9 cellular contexts compared by ENCODE assay signal in genomic region chr22:38824587-38824986, GRCh38. TPM values are rescaled to one million over a fixed set of nuclear protein-coding genes. Genes with fewer than 3 reads are reported as not detected.
DNase-seq lines count a peak whose midpoint lies in the region; ATAC-seq and TF ChIP-seq lines count a peak whose summit lies in the region.
"Had no signal": no experiment of that assay in that cellular context is flagged by ENCODE, and none has a peak within 500 bp of the region (broad histone marks: within the 10 kb centered on the region; RNA-seq: fewer than 3 reads in every experiment).

No MANE protein-coding gene starts in this region.

- H3K27ac Mint-ChIP-seq in T-cell, result no peak overlapping the region
- no peak overlapping the region for H3K27ac Mint-ChIP-seq in stimulated activated naive B cell treated with anti-CD40 and anti-IgM and Interleukin-4, amounts not matched to agents 10 μg/mL and 1 μg/mL and 100 μg/mL, for 72 hours

- peaks cover 3% of the 10 kb centered on the region for H4K20me1 ChIP-seq in mammary epithelial cell (ENCODE audit: insufficient read depth, low read length)

- H3K9ac ChIP-seq in mammary epithelial cell (ENCODE audit: insufficient read depth, low read length), result no peak overlapping the region

- CTCF ChIA-PET in AG04450 (lab: Charles Lee) (interaction anchor here (0.8 to 1.2 kb wide), 2 partner anchors 10 to 14 kb away, joined by 3 read pairs; no protein-coding TSS in a partner anchor), T-cell (lab: Charles Lee) (no interaction called here), mammary epithelial cell (lab: Charles Lee; ENCODE audit: low non-redundant PET) (interaction anchor here (0.7 kb wide), 1 partner anchor 60 kb away, joined by 5 read pairs; no protein-coding TSS in a partner anchor)

- H3K9me3 ChIP-seq in AG04450 (ENCODE audit: control insufficient read depth, insufficient read depth, low read length) (peaks cover 4% of the 10 kb centered on the region), mammary epithelial cell (replicated peaks; ENCODE audit: insufficient read depth, low read length) (no peaks in the 10 kb centered on the region)

- no peaks in the 10 kb centered on the region for H3K79me2 ChIP-seq in mammary epithelial cell (ENCODE audit: insufficient read depth, low read length)

- BruUV-seq in mammary epithelial cell (replicated peaks; lab: Mats Ljungman, UMichigan), result no TSS peak

- no peaks in the 10 kb centered on the region for H3K4me1 Mint-ChIP-seq in T-cell
- no peaks in the 10 kb centered on the region for H3K4me1 Mint-ChIP-seq in stimulated activated naive B cell treated with anti-CD40 and anti-IgM and Interleukin-4, amounts not matched to agents 10 μg/mL and 1 μg/mL and 100 μg/mL, for 72 hours

- H3K9me3 Mint-ChIP-seq in T-cell, result peaks cover 0 to 3% (median 0%) of the 10 kb centered on the region in 3 donors
- no peaks in the 10 kb centered on the region for H3K9me3 Mint-ChIP-seq in stimulated activated naive B cell treated with anti-CD40 and anti-IgM and Interleukin-4, amounts not matched to agents 10 μg/mL and 1 μg/mL and 100 μg/mL, for 72 hours

- no peaks in the 10 kb centered on the region for H3K36me3 ChIP-seq in mammary epithelial cell (ENCODE audit: insufficient read depth, low read length)

- H3K36me3 Mint-ChIP-seq in T-cell, result peaks cover 2% of the 10 kb centered on the region
- no peaks in the 10 kb centered on the region for H3K36me3 Mint-ChIP-seq in stimulated activated naive B cell treated with anti-CD40 and anti-IgM and Interleukin-4, amounts not matched to agents 10 μg/mL and 1 μg/mL and 100 μg/mL, for 72 hours

- no peak overlapping the region for H3K4me3 Mint-ChIP-seq in T-cell
- H3K4me3 Mint-ChIP-seq in stimulated activated naive B cell treated with anti-CD40 and anti-IgM and Interleukin-4, amounts not matched to agents 10 μg/mL and 1 μg/mL and 100 μg/mL, for 72 hours, result no peak overlapping the region

- dilution Hi-C loops in mammary epithelial cell (cut with HindIII; ENCODE audit: low sequenced_read_pairs), result no loop called here

- in situ Hi-C loops in mammary epithelial cell (cut with MboI; ENCODE audit: low sequenced_read_pairs in 2 of 2), result no loop called here

- TF ChIP-seq CTCF in AG04450 (IDR thresholded peaks at IDR 0.05; ENCODE audit: low read depth, low read length) (peak; percentile 74), HFF-Myc (IDR thresholded peaks at IDR 0.05; ENCODE audit: low read depth, low read length, missing control alignments) (peak; percentile 64), mammary epithelial cell (conservative IDR thresholded peaks at IDR 0.05 in 1 of 2, IDR thresholded peaks at IDR 0.05 in 1 of 2; ENCODE audit: extremely low read depth in 1 of 2, insufficient read depth in 1 of 2, low read depth in 1 of 2, low read length in 2 of 2) (peak; percentile 49 to 59)

- no peak overlapping the region for H3K4me3 ChIP-seq in AG04450 (ENCODE audit: low read depth, low read length)
- H3K4me3 ChIP-seq in HFF-Myc (replicated peaks; ENCODE audit: low read depth, low read length), result no peak overlapping the region
- no peak overlapping the region for H3K4me3 ChIP-seq in mammary epithelial cell (replicated peaks in 1 of 3; ENCODE audit: insufficient read depth in 1 of 3, low read depth in 2 of 3, low read length in 3 of 3)

- WGBS in mammary epithelial cell (ENCODE audit: low coverage, missing lambda C conversion rate), result 0% methylated on average over 4 of the region's 4 CpGs

- no peak overlapping the region for H3K27ac ChIP-seq in AG04450 (ENCODE audit: low read depth, low read length)
- H3K27ac ChIP-seq in mammary epithelial cell (ENCODE audit: insufficient read depth, low read depth, low read length), result no peak overlapping the region
- H3K27ac ChIP-seq: epithelial cell of prostate had no signal

- no peaks in the 10 kb centered on the region for H3K27me3 Mint-ChIP-seq in T-cell
- H3K27me3 Mint-ChIP-seq in stimulated activated naive B cell treated with anti-CD40 and anti-IgM and Interleukin-4, amounts not matched to agents 10 μg/mL and 1 μg/mL and 100 μg/mL, for 72 hours, result peaks cover 11 to 18% of the 10 kb centered on the region in 2 donors

- no peaks in the 10 kb centered on the region for H3K4me1 ChIP-seq in mammary epithelial cell (ENCODE audit: insufficient read depth, low read length)

- intact Hi-C loops in mammary epithelial cell (cut with micrococcal nuclease), result no loop called here
- intact Hi-C loops in left colon (cut with DNase I, micrococcal nuclease), result no loop called here

- peaks cover 3% of the 10 kb centered on the region for H3K27me3 ChIP-seq in AG04450 (ENCODE audit: control insufficient read depth, insufficient read depth, low read length)
- H3K27me3 ChIP-seq in mammary epithelial cell (ENCODE audit: insufficient read depth, low read length), result no peaks in the 10 kb centered on the region

- no peak overlapping the region for H2AFZ ChIP-seq in mammary epithelial cell (ENCODE audit: low read depth, low read length)

- POLR2A ChIA-PET in AG04450 (lab: Yijun Ruan, JAX), result no interaction called here
- POLR2A ChIA-PET in T-cell (lab: Charles Lee), result interaction anchor here in 1 of 2 donors (0.5 kb wide), 1 partner anchor 210 kb away, joined by 4 read pairs; no protein-coding TSS in a partner anchor

- ATAC-seq in T-cell (replicated peaks in 1 of 4) (peak in 3 of 4 experiments; percentile 52 to 57 (median 57)), left colon (peak; percentile 81), HG02981 (IDR thresholded peaks at IDR 0.05; ENCODE audit: unreplicated experiment) (no peak)
- peak; percentile 78 to 83 for ATAC-seq in stimulated activated naive B cell treated with anti-CD40 and anti-IgM and Interleukin-4, amounts not matched to agents 10 μg/mL and 1 μg/mL and 100 μg/mL, for 72 hours (replicated peaks)

- H3K4me2 ChIP-seq in mammary epithelial cell (ENCODE audit: insufficient read depth, low read depth, low read length), result no peak overlapping the region

- peak; percentile 38 for DNase-seq in AG04450 (ENCODE audit: low read depth, low spot score)
- peak; percentile 41 for DNase-seq in HFF-Myc (ENCODE audit: extremely low read depth, low read depth)
- DNase-seq in T-cell, result peak in 26 of 34 experiments; percentile 4 to 57 (median 28)
- DNase-seq in mammary epithelial cell, result peak; percentile 57
- DNase-seq in left colon, result peak in 1 of 2 donors; percentile 62
- DNase-seq in stimulated activated naive B cell treated with anti-CD40 and anti-IgM and Interleukin-4, amounts not matched to agents 10 μg/mL and 1 μg/mL and 100 μg/mL, for 72 hours, result no peak
- DNase-seq in NCI-H2196 treated with DMSO at 0.1 percent for 48 hours (lab: John Stamatoyannopoulos, UW; ENCODE audit: unreplicated experiment), result no peak

RNA-seq across cellular contexts. Expression of gene NPTXR, which starts 19.2 kb away (rescaled TPM):
- polyA plus RNA-seq in AG04450 (2011; rRNA removed) (1.7 and 2.3 TPM in 2 replicates), mammary epithelial cell (1.1 TPM)
- 3.0 and 3.2 TPM in 2 replicates for polyA minus RNA-seq in AG04450 (2011; rRNA and poly(A)+ RNA removed)
- total RNA-seq in T-cell (10 to 100 TPM in 2 of 5 donors, 1 to 10 TPM in 3; 4.9 to 13.2 (median 9.1) TPM), mammary epithelial cell (1 to 10 TPM; 1.3 to 3.5 TPM), left colon (1 to 10 TPM in 1 of 2 donors, under 1 TPM in 1; 0.46 to 2.5 TPM)
- 2.9 TPM for polyA minus RNA-seq in mammary epithelial cell

RNA-seq across cellular contexts. Expression of gene DNAL4, which starts 30.6 kb away (rescaled TPM):
- polyA plus RNA-seq in AG04450 (2011; rRNA removed) (12.6 and 15.5 TPM in 2 replicates), mammary epithelial cell (11.4 TPM)
- polyA minus RNA-seq in AG04450 (2011; rRNA and poly(A)+ RNA removed), result 8.6 and 8.7 TPM in 2 replicates
- total RNA-seq in T-cell (10 to 100 TPM in 2 of 5 donors, 1 to 10 TPM in 3; 5.4 to 13.0 (median 8.8) TPM), mammary epithelial cell (10 to 100 TPM; 12.6 to 13.5 TPM), left colon (10 to 100 TPM; 14.4 to 16.8 TPM)
- polyA minus RNA-seq in mammary epithelial cell, result 3.4 TPM

RNA-seq across cellular contexts. Expression of gene CBX6, which starts 47.4 kb away (rescaled TPM):
- polyA plus RNA-seq in AG04450 (2011; rRNA removed), result 14.7 and 19.8 TPM in 2 replicates
- polyA minus RNA-seq in AG04450 (2011; rRNA and poly(A)+ RNA removed), result 57.6 and 66.9 TPM in 2 replicates
- total RNA-seq in T-cell, result 10 to 100 TPM; 41.2 to 92.0 (median 87.1) TPM
- 10 to 100 TPM; 32.3 to 55.7 TPM for total RNA-seq in mammary epithelial cell
- 17.2 TPM for polyA plus RNA-seq in mammary epithelial cell
- 49.3 TPM for polyA minus RNA-seq in mammary epithelial cell
- total RNA-seq in left colon, result 10 to 100 TPM in 1 of 2 donors, 1 to 10 TPM in 1; 6.8 to 28.4 TPM

Comparison
In these comparisons a context has a peak if more than half of its experiments do, and no peak if none do; other contexts are left out.
1. DNase-seq: peak in AG04450 (single experiment), HFF-Myc (single experiment), T-cell (26 of 34) and mammary epithelial cell (single experiment); none in stimulated activated naive B cell treated with anti-CD40 and anti-IgM and Interleukin-4, amounts not matched to agents 10 μg/mL and 1 μg/mL and 100 μg/mL, for 72 hours (single experiment) and NCI-H2196 treated with DMSO at 0.1 percent for 48 hours (single experiment).
2. CTCF ChIA-PET loops: an anchor here in AG04450 (0.8 to 1.2 kb wide) and mammary epithelial cell (0.7 kb wide); none called in T-cell.
3. Peak in every context shown above with its lines, with median percentiles within 50 percentile points of each other: CTCF ChIP-seq.